In the genomic region with DNA sequence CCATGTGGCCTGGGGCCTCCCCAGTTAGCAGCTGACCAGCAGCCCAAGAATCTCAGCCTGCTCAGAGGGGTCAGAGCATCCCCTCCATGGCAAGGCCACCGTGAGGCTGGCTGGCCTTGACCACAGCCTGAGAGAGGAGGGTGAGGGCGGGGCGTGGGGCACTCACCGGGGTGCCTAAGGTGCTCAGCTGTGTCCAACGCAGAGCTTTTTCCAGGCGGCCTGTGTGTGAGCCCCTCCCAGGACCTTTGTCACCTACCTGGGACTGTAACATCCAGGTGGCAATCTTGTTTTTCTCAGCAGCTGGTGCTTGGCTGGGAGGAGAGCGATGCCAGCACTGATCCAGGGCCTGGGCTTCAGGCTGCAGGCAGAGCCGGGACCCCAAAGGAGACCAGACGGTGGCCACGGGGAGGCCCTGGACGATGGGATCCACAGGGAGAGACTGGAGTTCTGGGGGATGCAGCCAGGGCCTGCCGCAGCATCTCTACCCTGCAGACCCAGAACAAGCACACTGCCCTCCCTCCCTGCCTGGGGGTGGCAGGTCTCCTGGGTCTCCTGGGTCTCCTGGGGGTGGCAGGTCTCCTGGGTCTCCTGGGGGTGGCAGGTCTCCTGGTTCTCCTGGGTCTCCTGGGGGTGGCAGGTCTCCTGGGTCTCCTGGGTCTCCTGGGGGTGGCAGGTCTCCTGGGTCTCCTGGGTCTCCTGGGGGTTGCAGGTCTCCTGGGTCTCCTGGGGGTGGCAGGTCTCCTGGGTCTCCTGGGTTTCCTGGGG, we compare ENCODE assay signal across 9 cellular contexts. TPM values are rescaled to one million over a fixed set of nuclear protein-coding genes. Genes with fewer than 3 reads are reported as not detected.
DNase-seq lines count a peak whose midpoint lies in the region; ATAC-seq, FAIRE-seq and TF ChIP-seq lines count a peak whose summit lies in the region.
"Had no signal": no experiment of that assay in that cellular context is flagged by ENCODE, and none has a peak within 500 bp of the region (broad histone marks: within the 10 kb centered on the region; RNA-seq: fewer than 3 reads in every experiment).

No MANE protein-coding gene starts in this region.

- no peak overlapping the region for H2BK15ac ChIP-seq in mesendoderm (replicated peaks; ENCODE audit: low read depth)

- H4K20me1 ChIP-seq in mammary epithelial cell (ENCODE audit: insufficient read depth, low read length), result no peaks in the 10 kb centered on the region

- peak overlapping the region; percentile 78 for H3K18ac ChIP-seq in mesendoderm (ENCODE audit: low read length)

- H2BK120ac ChIP-seq in mesendoderm (ENCODE audit: low read depth, low read length), result no peak overlapping the region

- H3K27me3 Mint-ChIP-seq in type B pancreatic cell, result no peaks in the 10 kb centered on the region

- dilution Hi-C loops in mammary epithelial cell (cut with HindIII; ENCODE audit: low sequenced_read_pairs), result loop anchor here (5.0 kb wide), 1 partner anchor 53 kb away; no protein-coding TSS in a partner anchor

- H3K27ac ChIP-seq in mammary epithelial cell (ENCODE audit: insufficient read depth, low read depth, low read length) (no peak overlapping the region), mesendoderm (ENCODE audit: low read depth, low read length) (peak overlapping the region; percentile 97), brain microvascular endothelial cell (no peak overlapping the region)
- H3K27ac ChIP-seq: neutrophil had no signal

- no peak overlapping the region for H4K5ac ChIP-seq in mesendoderm (ENCODE audit: low read length)

- no peak overlapping the region for H2AK5ac ChIP-seq in mesendoderm (ENCODE audit: low read length)

- intact Hi-C loops in mammary epithelial cell (cut with micrococcal nuclease), result no loop called here

- TF ChIP-seq POLR2A in GM12892 (IDR thresholded peaks at IDR 0.05; ENCODE audit: low read depth, low read length), result no peak

- no peaks in the 10 kb centered on the region for H3K9me3 ChIP-seq in mammary epithelial cell (replicated peaks; ENCODE audit: insufficient read depth, low read length)
- H3K9me3 ChIP-seq: neutrophil had no signal

- peaks cover 25% of the 10 kb centered on the region for H3K36me3 Mint-ChIP-seq in type B pancreatic cell

- 90% methylated on average over 10 of the region's 12 CpGs for WGBS in mammary epithelial cell (ENCODE audit: low coverage, missing lambda C conversion rate)
- no CpG with 5 or more reads among the region's 12 CpGs for WGBS in mesendoderm (ENCODE audit: extremely low coverage, insufficient coverage, low lambda C conversion rate)

- H3K79me1 ChIP-seq in mesendoderm (ENCODE audit: low read length), result no peaks in the 10 kb centered on the region

- H3K9me3 Mint-ChIP-seq in type B pancreatic cell, result peaks cover 8% of the 10 kb centered on the region

- peak overlapping the region; percentile 90 for H3K23ac ChIP-seq in mesendoderm (ENCODE audit: low read length)

- H3K4me3 Mint-ChIP-seq in type B pancreatic cell, result no peak overlapping the region

- H3K36me3 ChIP-seq in mammary epithelial cell (ENCODE audit: insufficient read depth, low read length) (no peaks in the 10 kb centered on the region), mesendoderm (ENCODE audit: control insufficient read depth, insufficient read depth, low read length) (no peaks in the 10 kb centered on the region), brain microvascular endothelial cell (replicated peaks) (no peaks in the 10 kb centered on the region)
- H3K36me3 ChIP-seq: neutrophil had no signal

- BruUV-seq in mammary epithelial cell (replicated peaks; lab: Mats Ljungman, UMichigan), result no TSS peak

- no peak for FAIRE-seq in GM12892 (lab: Jason Lieb, UNC)

- CTCF ChIA-PET in mammary epithelial cell (lab: Charles Lee; ENCODE audit: low non-redundant PET), result no interaction called here

- no peaks in the 10 kb centered on the region for H3K79me2 ChIP-seq in mammary epithelial cell (ENCODE audit: insufficient read depth, low read length)
- H3K79me2 ChIP-seq in mesendoderm (ENCODE audit: control insufficient read depth, insufficient read depth, low read length), result no peaks in the 10 kb centered on the region

- in situ Hi-C loops in mammary epithelial cell (cut with MboI; ENCODE audit: low sequenced_read_pairs in 2 of 2) (no loop called here), brain microvascular endothelial cell (cut with HindIII; ENCODE audit: low pct_ligation_motif_present, low sequenced_read_pairs) (no loop called here)

- peak overlapping the region; percentile 90 for H2BK5ac ChIP-seq in mesendoderm (ENCODE audit: low read length)

- H3K4me3 ChIP-seq in mammary epithelial cell (replicated peaks in 1 of 3; ENCODE audit: insufficient read depth in 1 of 3, low read depth in 2 of 3, low read length in 3 of 3), result no peak overlapping the region
- no peak overlapping the region for H3K4me3 ChIP-seq in mesendoderm (ENCODE audit: low read length)
- no peak overlapping the region for H3K4me3 ChIP-seq in brain microvascular endothelial cell (ENCODE audit: low read depth, low read length)

- peak; percentile 34 for DNase-seq in activated T-cell treated with anti-CD3 and anti-CD28 coated beads, Interleukin-2, amount 50 U/mL, for 1 hour
- DNase-seq in activated T-cell treated with anti-CD3 and anti-CD28 coated beads for 4 hours (no peak), mammary epithelial cell (no peak), mesendoderm (no peak), type B pancreatic cell (ENCODE audit: extremely low spot score, unreplicated experiment) (peak; percentile 64), GM12892 (ENCODE audit: insufficient read length) (no peak), brain microvascular endothelial cell (no peak)

- peak overlapping the region; percentile 86 for H3K56ac ChIP-seq in mesendoderm (ENCODE audit: low read length)

- H3K4me1 ChIP-seq in mammary epithelial cell (ENCODE audit: insufficient read depth, low read length) (peaks cover 17% of the 10 kb centered on the region), mesendoderm (ENCODE audit: control insufficient read depth, low read depth, low read length) (peaks cover 8% of the 10 kb centered on the region)

- H3K4me1 Mint-ChIP-seq in type B pancreatic cell (ENCODE audit: unreplicated experiment), result peaks cover 17% of the 10 kb centered on the region

- H4K8ac ChIP-seq in mesendoderm (ENCODE audit: low read depth, low read length), result no peak overlapping the region

- H3K9ac ChIP-seq in mammary epithelial cell (ENCODE audit: insufficient read depth, low read length) (no peak overlapping the region), mesendoderm (ENCODE audit: low read length) (peak overlapping the region; percentile 55)

- peak overlapping the region; percentile 82 for H3K4ac ChIP-seq in mesendoderm (ENCODE audit: low read depth, low read length)

- H2AFZ ChIP-seq in mammary epithelial cell (ENCODE audit: low read depth, low read length), result peak overlapping the region; percentile 80

- ATAC-seq in GM18873 (IDR thresholded peaks at IDR 0.05; ENCODE audit: low FRiP score, unreplicated experiment), result no peak

- H3K27ac Mint-ChIP-seq in type B pancreatic cell, result no peak overlapping the region

- TF ChIP-seq CTCF in mammary epithelial cell (conservative IDR thresholded peaks at IDR 0.05 in 1 of 2, IDR thresholded peaks at IDR 0.05 in 1 of 2; ENCODE audit: extremely low read depth in 1 of 2, insufficient read depth in 1 of 2, low read depth in 1 of 2, low read length in 2 of 2) (no peak), type B pancreatic cell (conservative IDR thresholded peaks at IDR 0.05) (no peak), brain microvascular endothelial cell (IDR thresholded peaks at IDR 0.05; ENCODE audit: low read depth, low read length, missing control alignments) (no peak)

- peak overlapping the region; percentile 80 for H3K4me2 ChIP-seq in mammary epithelial cell (ENCODE audit: insufficient read depth, low read depth, low read length)
- H3K4me2 ChIP-seq in mesendoderm (ENCODE audit: low read length), result no peak overlapping the region

- no peaks in the 10 kb centered on the region for H3K27me3 ChIP-seq in mammary epithelial cell (ENCODE audit: insufficient read depth, low read length)
- no peaks in the 10 kb centered on the region for H3K27me3 ChIP-seq in mesendoderm (ENCODE audit: insufficient read depth, low read length, poor library complexity)
- H3K27me3 ChIP-seq in brain microvascular endothelial cell (replicated peaks), result no peaks in the 10 kb centered on the region

RNA-seq across cellular contexts. Expression of a gene that starts 12.3 kb away (rescaled TPM):
- 1 to 10 TPM in 1 of 2 donors, under 1 TPM in 1; 0.64 to 3.7 TPM for total RNA-seq in mammary epithelial cell
- polyA plus RNA-seq in mammary epithelial cell, result 0.46 TPM
- polyA minus RNA-seq in mammary epithelial cell, result 0.83 TPM
- polyA plus RNA-seq in mesendoderm (2013, experiment 1 of 2), result 0.17 TPM
- polyA plus RNA-seq in mesendoderm (2013, experiment 2 of 2), result 0.21 TPM
- 9.7 and 140 TPM in 2 replicates for total RNA-seq in type B pancreatic cell (ENCODE audit: low replicate concordance)
- polyA plus RNA-seq in GM12892 (2012; ENCODE audit: missing spikeins), result 3.2 TPM

Comparison
In these comparisons a context has a peak if more than half of its experiments do, and no peak if none do; other contexts are left out.
1. DNase-seq: peak in activated T-cell treated with anti-CD3 and anti-CD28 coated beads, Interleukin-2, amount 50 U/mL, for 1 hour (single experiment) and type B pancreatic cell (single experiment); none in activated T-cell treated with anti-CD3 and anti-CD28 coated beads for 4 hours (single experiment), mammary epithelial cell (single experiment), mesendoderm (single experiment), GM12892 (single experiment) and brain microvascular endothelial cell (single experiment).